ENCODE assay signal across 28 cellular contexts in the genomic region with DNA sequence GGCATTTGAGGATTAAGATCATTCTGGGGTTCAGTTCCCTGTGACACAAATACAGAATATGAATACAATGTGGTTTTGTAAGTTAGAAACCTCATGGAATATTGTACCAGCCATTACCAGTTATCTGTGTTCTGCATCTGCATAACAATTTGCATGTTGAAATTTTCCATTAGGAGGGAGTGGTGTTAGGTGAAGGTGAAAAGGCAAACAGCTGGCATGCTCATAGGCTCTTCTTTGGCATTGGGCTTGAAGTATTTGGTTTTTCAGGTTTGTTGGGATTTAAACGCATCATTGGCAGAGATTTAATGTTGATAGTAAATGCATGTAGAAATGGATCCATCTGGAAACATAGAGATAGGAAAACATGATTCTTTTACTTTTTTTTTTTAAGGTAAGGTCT. TPM values are rescaled to one million over a fixed set of nuclear protein-coding genes. Genes with fewer than 3 reads are reported as not detected.
DNase-seq lines count a peak whose midpoint lies in the region; ATAC-seq, FAIRE-seq and TF ChIP-seq lines count a peak whose summit lies in the region.
"Had no signal": no experiment of that assay in that cellular context is flagged by ENCODE, and none has a peak within 500 bp of the region (broad histone marks: within the 10 kb centered on the region; RNA-seq: fewer than 3 reads in every experiment).

No MANE protein-coding gene starts in this region.

- DNase-seq in cardiac muscle cell (ENCODE audit: low read depth in 1 of 2, low spot score in 1 of 2) (no peak), cardiac septum (ENCODE audit: low spot score) (no peak), breast epithelium (ENCODE audit: low spot score in 2 of 2) (no peak), pancreas (no peak), NCI-H446 (lab: John Stamatoyannopoulos, UW) (no peak)
- DNase-seq in activated CD4-positive, CD25-positive, alpha-beta regulatory T cell treated with anti-CD3 and anti-CD28 coated beads, Interleukin-2, amount 50 U/mL, for 72 hours = no peak
- DNase-seq in activated T-cell treated with anti-CD3 and anti-CD28 coated beads, Interleukin-2, amount 50 U/mL, for 4 hours = no peak
- DNase-seq: activated CD4-positive, alpha-beta T cell treated with anti-CD3 and anti-CD28 coated beads for 1 hour; activated naive CD4-positive, alpha-beta T cell treated with anti-CD3 and anti-CD28 coated beads for 36 hours; activated T-cell treated with anti-CD3 and anti-CD28 coated beads, Interleukin-2, amount 50 U/mL, for 24 hours; BE2C; Caco-2; effector CD4-positive, alpha-beta T cell; immature natural killer cell; left ventricle myocardium superior; NCI-H1105 treated with DMSO at 0.1 percent for 48 hours; NCI-H2081; stimulated activated CD4-positive, alpha-beta T cell treated with anti-CD3 and anti-CD28 coated beads, Interleukin-2, amount 100 ng/mL, for 24 hours; tibial artery had no signal

- TF ChIP-seq CTCF in cardiac muscle cell (IDR thresholded peaks at IDR 0.05; ENCODE audit: low read depth, low read length) (no peak), breast epithelium (IDR thresholded peaks at IDR 0.05) (no peak), pancreas (IDR thresholded peaks at IDR 0.05) (no peak)

- H3K27me3 ChIP-seq in cardiac muscle cell (no peaks in the 10 kb centered on the region), breast epithelium (no peaks in the 10 kb centered on the region), pancreas (no peaks in the 10 kb centered on the region)
- H3K27me3 ChIP-seq: BE2C, hepatocyte, tibial artery had no signal

- H3K9me3 ChIP-seq in cardiac muscle cell (ENCODE audit: low read depth) (no peaks in the 10 kb centered on the region), breast epithelium (no peaks in the 10 kb centered on the region), pancreas (no peaks in the 10 kb centered on the region)
- H3K9me3 ChIP-seq: A549, BE2C, Caco-2, tibial artery had no signal

- intact Hi-C loops in cardiac septum (cut with DNase I) (no loop called here), breast epithelium (cut with DNase I; ENCODE audit: low total_unique reads) (no loop called here), pancreas (cut with DNase I) (no loop called here)

- H3K36me3 Mint-ChIP-seq in activated T-cell treated with anti-CD3 and anti-CD28 coated beads, Interleukin-2, amount 50 U/mL, for 4 hours (ENCODE audit: insufficient read depth) = peaks cover 10% of the 10 kb centered on the region

- H3K4me3 Mint-ChIP-seq in activated T-cell treated with anti-CD3 and anti-CD28 coated beads, Interleukin-2, amount 50 U/mL, for 4 hours = no peak overlapping the region
- H3K4me3 Mint-ChIP-seq: activated naive CD4-positive, alpha-beta T cell treated with anti-CD3 and anti-CD28 coated beads for 36 hours; activated T-cell treated with anti-CD3 and anti-CD28 coated beads, Interleukin-2, amount 50 U/mL, for 24 hours; immature natural killer cell; stimulated activated effector memory CD8-positive, alpha-beta T cell treated with anti-CD3 and anti-CD28 coated beads, Interleukin-12 subunit alpha, Interleukin-12 subunit beta, amount 100 ng/mL, for 72 hours had no signal

- ATAC-seq in pancreas (peak; percentile 46 to 74 (median 56)), HG03520 (IDR thresholded peaks at IDR 0.05; ENCODE audit: unreplicated experiment) (no peak)
- ATAC-seq in activated T-cell treated with anti-CD3 and anti-CD28 coated beads, Interleukin-2, amount 50 U/mL, for 4 hours = no peak
- ATAC-seq: A549; HepG2; stimulated activated effector memory CD8-positive, alpha-beta T cell treated with anti-CD3 and anti-CD28 coated beads, Interleukin-12 subunit alpha, Interleukin-12 subunit beta, amount 100 ng/mL, for 72 hours had no signal

- H3K4me1 ChIP-seq in cardiac muscle cell (ENCODE audit: low read depth) = peaks cover 12% of the 10 kb centered on the region
- H3K4me1 ChIP-seq in breast epithelium = peaks cover 0 to 4% of the 10 kb centered on the region in 2 donors
- peaks cover 3 to 12% (median 7%) of the 10 kb centered on the region in 3 donors for H3K4me1 ChIP-seq in pancreas
- H3K4me1 ChIP-seq: A549, BE2C, Caco-2 had no signal

- peak overlapping the region; percentile 74 for H3K27ac ChIP-seq in cardiac muscle cell
- peak overlapping the region; percentile 57 to 78 for H3K27ac ChIP-seq in breast epithelium
- no peak overlapping the region for H3K27ac ChIP-seq in pancreas
- H3K27ac ChIP-seq: A549, hepatocyte, HL-60, tibial artery had no signal

- H3K27me3 Mint-ChIP-seq in activated T-cell treated with anti-CD3 and anti-CD28 coated beads, Interleukin-2, amount 50 U/mL, for 4 hours (ENCODE audit: low read depth) = no peaks in the 10 kb centered on the region
- H3K27me3 Mint-ChIP-seq: activated T-cell treated with anti-CD3 and anti-CD28 coated beads, Interleukin-2, amount 50 U/mL, for 24 hours had no signal

- H3K36me3 ChIP-seq in cardiac muscle cell (no peaks in the 10 kb centered on the region), breast epithelium (no peaks in the 10 kb centered on the region), pancreas (no peaks in the 10 kb centered on the region)
- H3K36me3 ChIP-seq: BE2C, tibial artery had no signal

- H3K4me1 Mint-ChIP-seq in activated T-cell treated with anti-CD3 and anti-CD28 coated beads, Interleukin-2, amount 50 U/mL, for 4 hours (ENCODE audit: low read depth) = peaks cover 5% of the 10 kb centered on the region

- FAIRE-seq in pancreas (lab: Jason Lieb, UNC) = no peak
- FAIRE-seq: A549, frontal cortex, GM12892, H1, HepG2 had no signal

- 16 to 35% methylated on average over 1 of the region's 1 CpG for WGBS in pancreas, 2 donors

- TF ChIP-seq POLR2A in breast epithelium (IDR thresholded peaks at IDR 0.05) = no peak

- no peak overlapping the region for H3K4me3 ChIP-seq in cardiac muscle cell
- no peak overlapping the region for H3K4me3 ChIP-seq in breast epithelium
- no peak overlapping the region for H3K4me3 ChIP-seq in pancreas
- H3K4me3 ChIP-seq: A549, hepatocyte, tibial artery had no signal

- no peaks in the 10 kb centered on the region for H3K9me3 Mint-ChIP-seq in activated T-cell treated with anti-CD3 and anti-CD28 coated beads, Interleukin-2, amount 50 U/mL, for 4 hours
- H3K9me3 Mint-ChIP-seq: activated naive CD4-positive, alpha-beta T cell treated with anti-CD3 and anti-CD28 coated beads for 36 hours; activated T-cell treated with anti-CD3 and anti-CD28 coated beads, Interleukin-2, amount 50 U/mL, for 24 hours; immature natural killer cell; stimulated activated effector memory CD8-positive, alpha-beta T cell treated with anti-CD3 and anti-CD28 coated beads, Interleukin-12 subunit alpha, Interleukin-12 subunit beta, amount 100 ng/mL, for 72 hours had no signal

RNA-seq across cellular contexts. Expression of a gene that starts 18.6 kb away (rescaled TPM):
- total RNA-seq in cardiac muscle cell (99.7 and 132 TPM in 2 replicates), cardiac septum (69.6 TPM), breast epithelium (100 to 1,000 TPM; 115 to 199 (median 162) TPM), pancreas (10 to 100 TPM; 51.2 to 74.9 (median 63.9) TPM)
- polyA plus RNA-seq in cardiac muscle cell (99.5 and 116 TPM in 2 replicates), pancreas (10 to 100 TPM; 40.2 to 79.6 TPM)
- 10 to 100 TPM; 24.7 to 30.9 (median 26.7) TPM for total RNA-seq in activated T-cell treated with anti-CD3 and anti-CD28 coated beads, Interleukin-2, amount 50 U/mL, for 4 hours

RNA-seq across cellular contexts. Expression of a gene that starts 28.7 kb away (rescaled TPM):
- total RNA-seq in cardiac muscle cell = 3.1 and 4.6 TPM in 2 replicates
- polyA plus RNA-seq in cardiac muscle cell = 2.4 and 3.8 TPM in 2 replicates
- 15.1 TPM for total RNA-seq in cardiac septum
- 100 to 1,000 TPM in 1 of 3 donors, 10 to 100 TPM in 2; 75.2 to 165 (median 77.3) TPM for total RNA-seq in breast epithelium
- total RNA-seq in pancreas = 10 to 100 TPM; 23.5 to 40.7 (median 29.4) TPM
- 1 to 10 TPM; 6.1 to 6.9 TPM for polyA plus RNA-seq in pancreas
- 10 to 100 TPM; 49.1 to 52.5 (median 49.8) TPM for total RNA-seq in activated T-cell treated with anti-CD3 and anti-CD28 coated beads, Interleukin-2, amount 50 U/mL, for 4 hours
- total RNA-seq: HepG2 had no signal
- polyA plus RNA-seq: HepG2 had no signal

Comparison
In these comparisons a context has a peak if more than half of its experiments do, and no peak if none do; other contexts are left out.
1. H3K27ac ChIP-seq: peak in cardiac muscle cell (single experiment) and breast epithelium (2 of 2); none in pancreas (0 of 4).
2. ATAC-seq: peak in pancreas (4 of 4); none in HG03520 (single experiment) and activated T-cell treated with anti-CD3 and anti-CD28 coated beads, Interleukin-2, amount 50 U/mL, for 4 hours (0 of 2).